Comparison of ENCODE assay signal across 1 cellular context in genomic region chr18:68714707-68715496, GRCh38.
TF ChIP-seq lines count a peak whose summit lies in the region.

Gene TMX3, minus strand, starts transcription at chr18:68715108. Its CDS starts 127 bp downstream, at chr18:68714981.

TF ChIP-seq in HepG2, 621 proteins besides CTCF, POLR2A, EP300 and RAD21 (continued from another document and continues in another):
- TF ChIP-seq, protein P1, sequence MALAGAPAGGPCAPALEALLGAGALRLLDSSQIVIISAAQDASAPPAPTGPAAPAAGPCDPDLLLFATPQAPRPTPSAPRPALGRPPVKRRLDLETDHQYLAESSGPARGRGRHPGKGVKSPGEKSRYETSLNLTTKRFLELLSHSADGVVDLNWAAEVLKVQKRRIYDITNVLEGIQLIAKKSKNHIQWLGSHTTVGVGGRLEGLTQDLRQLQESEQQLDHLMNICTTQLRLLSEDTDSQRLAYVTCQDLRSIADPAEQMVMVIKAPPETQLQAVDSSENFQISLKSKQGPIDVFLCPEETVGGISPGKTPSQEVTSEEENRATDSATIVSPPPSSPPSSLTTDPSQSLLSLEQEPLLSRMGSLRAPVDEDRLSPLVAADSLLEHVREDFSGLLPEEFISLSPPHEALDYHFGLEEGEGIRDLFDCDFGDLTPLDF (CRISPR knock-in tag; IDR thresholded peaks at IDR 0.05): peak; percentile 86
- TF ChIP-seq KDM3A (CRISPR knock-in tag; IDR thresholded peaks at IDR 0.05; ENCODE audit: low read depth) (0 out of 2 replicates have a peak, but pooled peaks have one; percentile 31), ZNF781 (CRISPR knock-in tag; IDR thresholded peaks at IDR 0.05; ENCODE audit: borderline replicate concordance, not compliant biosample characterization) (peak; percentile 46), NR2F1 (CRISPR knock-in tag; IDR thresholded peaks at IDR 0.05) (no peak), DMAP1 (CRISPR knock-in tag; IDR thresholded peaks at IDR 0.05) (peak; percentile 84), BCL6 (CRISPR knock-in tag; IDR thresholded peaks at IDR 0.05) (peak; percentile 96), PITX1 (CRISPR knock-in tag; IDR thresholded peaks at IDR 0.05) (peak; percentile 78), FOXK1 (CRISPR knock-in tag; IDR thresholded peaks at IDR 0.05; ENCODE audit: borderline replicate concordance, low read depth) (peak; percentile 40; the same call in 1 of the 2 replicates), PAX8 (CRISPR knock-in tag; IDR thresholded peaks at IDR 0.05; ENCODE audit: borderline replicate concordance) (no peak), KLF6 (CRISPR knock-in tag; IDR thresholded peaks at IDR 0.05) (peak; percentile 63), ZNF335 (CRISPR knock-in tag; IDR thresholded peaks at IDR 0.05) (no peak; the same call in 1 of the 2 replicates), ETV5 (CRISPR knock-in tag; IDR thresholded peaks at IDR 0.05; ENCODE audit: borderline replicate concordance) (peak; percentile 82), ZNF24 (IDR thresholded peaks at IDR 0.05) (no peak), TGIF2 (CRISPR knock-in tag; IDR thresholded peaks at IDR 0.05) (peak; percentile 57; the same call in 1 of the 2 replicates), PLRG1 (conservative IDR thresholded peaks at IDR 0.05) (no peak), THAP11 (CRISPR knock-in tag; IDR thresholded peaks at IDR 0.05) (peak; percentile 89), NKX3-1 (CRISPR knock-in tag; IDR thresholded peaks at IDR 0.05) (peak; percentile 92), MYPOP (CRISPR knock-in tag; IDR thresholded peaks at IDR 0.05) (peak; percentile 99), ZNF292 (CRISPR knock-in tag; IDR thresholded peaks at IDR 0.05; ENCODE audit: borderline replicate concordance, low read depth) (peak; percentile 52), TEAD3 (CRISPR knock-in tag; optimal IDR thresholded peaks at IDR 0.05; ENCODE audit: borderline replicate concordance) (peak; percentile 59), EEA1 (CRISPR knock-in tag; IDR thresholded peaks at IDR 0.05; ENCODE audit: borderline replicate concordance) (peak; percentile 90), HOXA7 (CRISPR knock-in tag; IDR thresholded peaks at IDR 0.05) (no peak), ARNTL (CRISPR knock-in tag; IDR thresholded peaks at IDR 0.05) (no peak), FUBP1 (CRISPR knock-in tag; IDR thresholded peaks at IDR 0.05; ENCODE audit: borderline replicate concordance) (no peak), ZNF205 (CRISPR knock-in tag; IDR thresholded peaks at IDR 0.05) (peak; percentile 85), SP5 (CRISPR knock-in tag; IDR thresholded peaks at IDR 0.05; ENCODE audit: borderline replicate concordance, low read depth) (peak; percentile 32; the same call in 1 of the 2 replicates), DDIT3 (CRISPR knock-in tag; IDR thresholded peaks at IDR 0.05) (no peak), MAFG (CRISPR knock-in tag; IDR thresholded peaks at IDR 0.05) (peak; percentile 76; the same call in 1 of the 2 replicates), ZNF510 (CRISPR knock-in tag; IDR thresholded peaks at IDR 0.05; ENCODE audit: low read depth) (peak; percentile 91), SIN3B (IDR thresholded peaks at IDR 0.05; ENCODE audit: low read length) (no peak), YEATS2 (CRISPR knock-in tag; IDR thresholded peaks at IDR 0.05; ENCODE audit: borderline replicate concordance) (peak; percentile 82; the same call in 1 of the 2 replicates), ISX (CRISPR knock-in tag; conservative IDR thresholded peaks at IDR 0.05) (peak; percentile 98), ZNF124 (CRISPR knock-in tag; IDR thresholded peaks at IDR 0.05) (peak; percentile 61; the same call in 1 of the 2 replicates), ADNP (CRISPR knock-in tag; IDR thresholded peaks at IDR 0.05) (no peak), ZNF354B (CRISPR knock-in tag; IDR thresholded peaks at IDR 0.05) (peak; percentile 71; the same call in 1 of the 2 replicates), MAFF (IDR thresholded peaks at IDR 0.05; ENCODE audit: low read depth, low read length) (peak; percentile 62; the same call in 1 of the 2 replicates), ZNF614 (CRISPR knock-in tag; IDR thresholded peaks at IDR 0.05; ENCODE audit: borderline replicate concordance) (peak; percentile 55; the same call in 1 of the 2 replicates), ZFP36L2 (CRISPR knock-in tag; IDR thresholded peaks at IDR 0.05) (no peak; the same call in 1 of the 2 replicates), TRIM24 (CRISPR knock-in tag; IDR thresholded peaks at IDR 0.05) (no peak), ZNF143 (CRISPR knock-in tag; IDR thresholded peaks at IDR 0.05) (peak; percentile 82), GFI1 (CRISPR knock-in tag; IDR thresholded peaks at IDR 0.05; ENCODE audit: borderline replicate concordance) (0 out of 2 replicates have a peak, but pooled peaks have one; percentile 37), ZNF616 (CRISPR knock-in tag; IDR thresholded peaks at IDR 0.05; ENCODE audit: low read depth) (peak; percentile 97)
- TF ChIP-seq, protein P2, sequence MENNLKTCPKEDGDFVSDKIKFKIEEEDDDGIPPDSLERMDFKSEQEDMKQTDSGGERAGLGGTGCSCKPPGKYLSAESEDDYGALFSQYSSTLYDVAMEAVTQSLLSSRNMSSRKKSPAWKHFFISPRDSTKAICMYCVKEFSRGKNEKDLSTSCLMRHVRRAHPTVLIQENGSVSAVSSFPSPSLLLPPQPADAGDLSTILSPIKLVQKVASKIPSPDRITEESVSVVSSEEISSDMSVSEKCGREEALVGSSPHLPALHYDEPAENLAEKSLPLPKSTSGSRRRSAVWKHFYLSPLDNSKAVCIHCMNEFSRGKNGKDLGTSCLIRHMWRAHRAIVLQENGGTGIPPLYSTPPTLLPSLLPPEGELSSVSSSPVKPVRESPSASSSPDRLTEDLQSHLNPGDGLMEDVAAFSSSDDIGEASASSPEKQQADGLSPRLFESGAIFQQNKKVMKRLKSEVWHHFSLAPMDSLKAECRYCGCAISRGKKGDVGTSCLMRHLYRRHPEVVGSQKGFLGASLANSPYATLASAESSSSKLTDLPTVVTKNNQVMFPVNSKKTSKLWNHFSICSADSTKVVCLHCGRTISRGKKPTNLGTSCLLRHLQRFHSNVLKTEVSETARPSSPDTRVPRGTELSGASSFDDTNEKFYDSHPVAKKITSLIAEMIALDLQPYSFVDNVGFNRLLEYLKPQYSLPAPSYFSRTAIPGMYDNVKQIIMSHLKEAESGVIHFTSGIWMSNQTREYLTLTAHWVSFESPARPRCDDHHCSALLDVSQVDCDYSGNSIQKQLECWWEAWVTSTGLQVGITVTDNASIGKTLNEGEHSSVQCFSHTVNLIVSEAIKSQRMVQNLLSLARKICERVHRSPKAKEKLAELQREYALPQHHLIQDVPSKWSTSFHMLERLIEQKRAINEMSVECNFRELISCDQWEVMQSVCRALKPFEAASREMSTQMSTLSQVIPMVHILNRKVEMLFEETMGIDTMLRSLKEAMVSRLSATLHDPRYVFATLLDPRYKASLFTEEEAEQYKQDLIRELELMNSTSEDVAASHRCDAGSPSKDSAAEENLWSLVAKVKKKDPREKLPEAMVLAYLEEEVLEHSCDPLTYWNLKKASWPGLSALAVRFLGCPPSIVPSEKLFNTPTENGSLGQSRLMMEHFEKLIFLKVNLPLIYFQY (CRISPR knock-in tag; IDR thresholded peaks at IDR 0.05; ENCODE audit: borderline replicate concordance): peak; percentile 81; the same call in 1 of the 2 replicates
- TF ChIP-seq, protein P3, sequence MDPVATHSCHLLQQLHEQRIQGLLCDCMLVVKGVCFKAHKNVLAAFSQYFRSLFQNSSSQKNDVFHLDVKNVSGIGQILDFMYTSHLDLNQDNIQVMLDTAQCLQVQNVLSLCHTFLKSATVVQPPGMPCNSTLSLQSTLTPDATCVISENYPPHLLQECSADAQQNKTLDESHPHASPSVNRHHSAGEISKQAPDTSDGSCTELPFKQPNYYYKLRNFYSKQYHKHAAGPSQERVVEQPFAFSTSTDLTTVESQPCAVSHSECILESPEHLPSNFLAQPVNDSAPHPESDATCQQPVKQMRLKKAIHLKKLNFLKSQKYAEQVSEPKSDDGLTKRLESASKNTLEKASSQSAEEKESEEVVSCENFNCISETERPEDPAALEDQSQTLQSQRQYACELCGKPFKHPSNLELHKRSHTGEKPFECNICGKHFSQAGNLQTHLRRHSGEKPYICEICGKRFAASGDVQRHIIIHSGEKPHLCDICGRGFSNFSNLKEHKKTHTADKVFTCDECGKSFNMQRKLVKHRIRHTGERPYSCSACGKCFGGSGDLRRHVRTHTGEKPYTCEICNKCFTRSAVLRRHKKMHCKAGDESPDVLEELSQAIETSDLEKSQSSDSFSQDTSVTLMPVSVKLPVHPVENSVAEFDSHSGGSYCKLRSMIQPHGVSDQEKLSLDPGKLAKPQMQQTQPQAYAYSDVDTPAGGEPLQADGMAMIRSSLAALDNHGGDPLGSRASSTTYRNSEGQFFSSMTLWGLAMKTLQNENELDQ (CRISPR knock-in tag; IDR thresholded peaks at IDR 0.05; ENCODE audit: borderline replicate concordance): no peak
- TF ChIP-seq, protein P4, sequence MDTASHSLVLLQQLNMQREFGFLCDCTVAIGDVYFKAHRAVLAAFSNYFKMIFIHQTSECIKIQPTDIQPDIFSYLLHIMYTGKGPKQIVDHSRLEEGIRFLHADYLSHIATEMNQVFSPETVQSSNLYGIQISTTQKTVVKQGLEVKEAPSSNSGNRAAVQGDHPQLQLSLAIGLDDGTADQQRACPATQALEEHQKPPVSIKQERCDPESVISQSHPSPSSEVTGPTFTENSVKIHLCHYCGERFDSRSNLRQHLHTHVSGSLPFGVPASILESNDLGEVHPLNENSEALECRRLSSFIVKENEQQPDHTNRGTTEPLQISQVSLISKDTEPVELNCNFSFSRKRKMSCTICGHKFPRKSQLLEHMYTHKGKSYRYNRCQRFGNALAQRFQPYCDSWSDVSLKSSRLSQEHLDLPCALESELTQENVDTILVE (CRISPR knock-in tag; IDR thresholded peaks at IDR 0.05): peak; percentile 53; the same call in 1 of the 2 replicates
- TF ChIP-seq, protein P5, sequence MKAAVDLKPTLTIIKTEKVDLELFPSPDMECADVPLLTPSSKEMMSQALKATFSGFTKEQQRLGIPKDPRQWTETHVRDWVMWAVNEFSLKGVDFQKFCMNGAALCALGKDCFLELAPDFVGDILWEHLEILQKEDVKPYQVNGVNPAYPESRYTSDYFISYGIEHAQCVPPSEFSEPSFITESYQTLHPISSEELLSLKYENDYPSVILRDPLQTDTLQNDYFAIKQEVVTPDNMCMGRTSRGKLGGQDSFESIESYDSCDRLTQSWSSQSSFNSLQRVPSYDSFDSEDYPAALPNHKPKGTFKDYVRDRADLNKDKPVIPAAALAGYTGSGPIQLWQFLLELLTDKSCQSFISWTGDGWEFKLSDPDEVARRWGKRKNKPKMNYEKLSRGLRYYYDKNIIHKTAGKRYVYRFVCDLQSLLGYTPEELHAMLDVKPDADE (CRISPR knock-in tag; IDR thresholded peaks at IDR 0.05): peak; percentile 94
- TF ChIP-seq, protein P6, sequence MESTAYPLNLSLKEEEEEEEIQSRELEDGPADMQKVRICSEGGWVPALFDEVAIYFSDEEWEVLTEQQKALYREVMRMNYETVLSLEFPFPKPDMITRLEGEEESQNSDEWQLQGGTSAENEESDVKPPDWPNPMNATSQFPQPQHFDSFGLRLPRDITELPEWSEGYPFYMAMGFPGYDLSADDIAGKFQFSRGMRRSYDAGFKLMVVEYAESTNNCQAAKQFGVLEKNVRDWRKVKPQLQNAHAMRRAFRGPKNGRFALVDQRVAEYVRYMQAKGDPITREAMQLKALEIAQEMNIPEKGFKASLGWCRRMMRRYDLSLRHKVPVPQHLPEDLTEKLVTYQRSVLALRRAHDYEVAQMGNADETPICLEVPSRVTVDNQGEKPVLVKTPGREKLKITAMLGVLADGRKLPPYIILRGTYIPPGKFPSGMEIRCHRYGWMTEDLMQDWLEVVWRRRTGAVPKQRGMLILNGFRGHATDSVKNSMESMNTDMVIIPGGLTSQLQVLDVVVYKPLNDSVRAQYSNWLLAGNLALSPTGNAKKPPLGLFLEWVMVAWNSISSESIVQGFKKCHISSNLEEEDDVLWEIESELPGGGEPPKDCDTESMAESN (CRISPR knock-in tag; conservative IDR thresholded peaks at IDR 0.05): peak; percentile 52; the same call in 1 of the 2 replicates
- TF ChIP-seq, protein P7, sequence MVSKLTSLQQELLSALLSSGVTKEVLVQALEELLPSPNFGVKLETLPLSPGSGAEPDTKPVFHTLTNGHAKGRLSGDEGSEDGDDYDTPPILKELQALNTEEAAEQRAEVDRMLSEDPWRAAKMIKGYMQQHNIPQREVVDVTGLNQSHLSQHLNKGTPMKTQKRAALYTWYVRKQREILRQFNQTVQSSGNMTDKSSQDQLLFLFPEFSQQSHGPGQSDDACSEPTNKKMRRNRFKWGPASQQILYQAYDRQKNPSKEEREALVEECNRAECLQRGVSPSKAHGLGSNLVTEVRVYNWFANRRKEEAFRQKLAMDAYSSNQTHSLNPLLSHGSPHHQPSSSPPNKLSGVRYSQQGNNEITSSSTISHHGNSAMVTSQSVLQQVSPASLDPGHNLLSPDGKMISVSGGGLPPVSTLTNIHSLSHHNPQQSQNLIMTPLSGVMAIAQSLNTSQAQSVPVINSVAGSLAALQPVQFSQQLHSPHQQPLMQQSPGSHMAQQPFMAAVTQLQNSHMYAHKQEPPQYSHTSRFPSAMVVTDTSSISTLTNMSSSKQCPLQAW (CRISPR knock-in tag; IDR thresholded peaks at IDR 0.05): peak; percentile 93
